Comparison of ENCODE assay signal across 8 cellular contexts in the genomic region with DNA sequence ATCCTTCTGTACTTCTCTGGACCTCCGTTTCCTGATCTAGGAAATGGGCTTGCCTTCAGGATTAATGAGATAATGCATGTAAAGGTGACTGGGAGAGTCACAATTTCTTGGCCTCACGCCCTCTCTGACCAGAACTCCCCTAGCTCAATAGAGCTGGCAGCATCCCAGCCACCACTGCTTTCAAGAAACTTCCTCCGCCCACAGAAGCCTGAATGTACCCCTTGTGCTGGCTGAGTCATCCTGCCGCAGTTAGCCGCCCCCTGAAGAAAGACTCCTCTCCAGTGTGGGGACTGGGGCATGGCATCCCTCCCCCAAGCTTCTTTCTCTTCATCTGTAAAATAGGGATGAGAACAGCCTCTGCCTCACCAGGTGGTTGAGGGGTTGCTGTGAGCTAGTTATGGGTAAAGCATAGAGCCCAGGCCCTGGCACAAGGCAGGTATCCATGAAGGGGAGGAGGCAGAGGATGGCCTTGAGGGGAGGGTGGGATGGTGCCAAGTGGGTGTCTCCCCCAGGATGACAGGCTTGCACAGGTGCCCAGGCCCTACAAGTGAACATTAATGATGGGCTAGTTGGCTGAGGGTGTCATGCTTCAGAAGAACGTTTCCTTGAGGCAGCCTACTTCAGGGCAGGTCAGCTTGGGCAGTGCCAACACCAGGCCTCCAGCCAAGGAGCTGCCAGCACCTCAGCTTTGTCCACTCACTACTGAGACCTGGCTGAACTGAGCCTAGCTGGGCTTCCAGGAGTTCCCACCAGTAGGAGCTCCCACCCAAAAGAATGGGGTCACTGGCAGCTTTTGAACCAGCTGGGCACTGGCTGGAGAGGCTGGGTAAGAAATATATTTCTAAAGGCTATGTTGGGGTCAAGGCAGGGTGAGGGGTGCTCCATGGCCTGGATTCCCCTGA. TPM values are rescaled to one million over a fixed set of nuclear protein-coding genes. Genes with fewer than 3 reads are reported as not detected.
DNase-seq lines count a peak whose midpoint lies in the region; ATAC-seq, FAIRE-seq and TF ChIP-seq lines count a peak whose summit lies in the region.

No MANE protein-coding gene starts in this region.

- no peak overlapping the region for H3K27ac Mint-ChIP-seq in activated CD4-positive, alpha-beta memory T cell treated with anti-CD3 and anti-CD28 coated beads for 36 hours
- no peak overlapping the region for H3K27ac Mint-ChIP-seq in activated CD4-positive, alpha-beta memory T cell treated with anti-CD3 and anti-CD28 coated beads, Interleukin-2, amount 10 ng/mL, durations not matched to agents 7 days and 5 days

- H3K9ac ChIP-seq in K562 (ENCODE audit: insufficient read depth in 1 of 2, low read depth in 2 of 2, low read length in 2 of 2): peak overlapping the region in 1 of 2 experiments; percentile 84; a peak in 2 of 4 replicates

- peak overlapping the region; percentile 74 for H3K4me2 ChIP-seq in K562 (ENCODE audit: insufficient read depth, low read length)

- no peak for TF ChIP-seq RAD21 in K562 (CRISPR knock-in tag; conservative IDR thresholded peaks at IDR 0.05 in 1 of 2, IDR thresholded peaks at IDR 0.05 in 1 of 2)

- CTCF ChIA-PET in activated CD4-positive, alpha-beta memory T cell treated with anti-CD3 and anti-CD28 coated beads for 36 hours (lab: Charles Lee): interaction anchor here (0.6 to 2.6 kb wide), 4 partner anchors 12 to 205 kb away, joined by 3 to 16 read pairs (median 4); no protein-coding TSS in a partner anchor
- CTCF ChIA-PET in activated CD4-positive, alpha-beta memory T cell treated with anti-CD3 and anti-CD28 coated beads, Interleukin-2, amount 10 ng/mL, durations not matched to agents 7 days and 5 days (lab: Charles Lee): interaction anchor here (0.5 to 1.0 kb wide), 5 partner anchors 23 to 593 kb away, joined by 3 to 7 read pairs (median 4); no protein-coding TSS in a partner anchor
- CTCF ChIA-PET in K562 (lab: Yijun Ruan, JAX; ENCODE audit: low intra/inter-chr PET ratio): no interaction called here

- no peak overlapping the region for H3K4me3 ChIP-seq in NB4 (ENCODE audit: low read depth, low read length)
- H3K4me3 ChIP-seq in K562: no peak overlapping the region

- peaks cover 15% of the 10 kb centered on the region for H3K4me1 Mint-ChIP-seq in activated CD4-positive, alpha-beta memory T cell treated with anti-CD3 and anti-CD28 coated beads for 36 hours (ENCODE audit: low read depth)
- peaks cover 5% of the 10 kb centered on the region for H3K4me1 Mint-ChIP-seq in activated CD4-positive, alpha-beta memory T cell treated with anti-CD3 and anti-CD28 coated beads, Interleukin-2, amount 10 ng/mL, durations not matched to agents 7 days and 5 days

- peaks cover 45 to 63% of the 10 kb centered on the region in 2 experiments for H3K4me1 ChIP-seq in K562 (replicated peaks in 1 of 2; ENCODE audit: control insufficient read depth in 2 of 2, insufficient read depth in 2 of 2, low read length in 2 of 2)

- POLR2A ChIA-PET in activated CD4-positive, alpha-beta memory T cell treated with anti-CD3 and anti-CD28 coated beads for 36 hours (lab: Charles Lee): no interaction called here
- POLR2A ChIA-PET in activated CD4-positive, alpha-beta memory T cell treated with anti-CD3 and anti-CD28 coated beads, Interleukin-2, amount 10 ng/mL, durations not matched to agents 7 days and 5 days (lab: Charles Lee): interaction anchor here (1.0 kb wide), 1 partner anchor 23 kb away, joined by 3 read pairs; no protein-coding TSS in a partner anchor
- POLR2A ChIA-PET in K562 (lab: Yijun Ruan, JAX): interaction anchor here (0.6 to 1.7 kb wide), 5 partner anchors 12 to 245 kb away, joined by 3 to 5 read pairs (median 3); no protein-coding TSS in a partner anchor

- peak; percentile 57 for DNase-seq in activated CD4-positive, alpha-beta memory T cell treated with anti-CD3 and anti-CD28 coated beads for 36 hours
- DNase-seq in activated CD4-positive, alpha-beta memory T cell treated with anti-CD3 and anti-CD28 coated beads, Interleukin-2, amount 10 ng/mL, durations not matched to agents 7 days and 5 days: no peak
- peak; percentile 73 for DNase-seq in NB4 (ENCODE audit: low read depth)
- peak; percentile 54 to 86 (median 60) for DNase-seq in K562 (ENCODE audit: extremely low read depth in 1 of 4, low spot score in 3 of 4)
- DNase-seq in medulla oblongata (ENCODE audit: extremely low spot score): peak; percentile 75
- DNase-seq in stimulated activated naive CD8-positive, alpha-beta T cell treated with anti-CD3 and anti-CD28 coated beads, Interleukin-15, Interleukin-2, amounts not matched to agents 100 U/mL and 50 U/mL, for 24 hours: peak; percentile 78
- no peak for DNase-seq in DMS153 (lab: John Stamatoyannopoulos, UW)

- H3K9me1 ChIP-seq in K562 (ENCODE audit: control insufficient read depth, insufficient read depth, low read length): no peaks in the 10 kb centered on the region

- TF ChIP-seq CTCF in NB4 (IDR thresholded peaks at IDR 0.05; ENCODE audit: low read depth, low read length): no peak
- TF ChIP-seq CTCF in K562 (IDR thresholded peaks at IDR 0.05 in 2 of 3, conservative IDR thresholded peaks at IDR 0.05 in 1 of 3; ENCODE audit: insufficient read depth in 2 of 3, low read depth in 1 of 3, low read length in 3 of 3): no peak

- WGBS in K562 (ENCODE audit: insufficient coverage, low coverage, missing lambda C conversion rate): 18% methylated on average over 6 of the region's 6 CpGs

- H3K79me2 ChIP-seq in K562 (ENCODE audit: control insufficient read depth, insufficient read depth, low read length): peaks cover 36% of the 10 kb centered on the region

- H3K9me3 Mint-ChIP-seq in activated CD4-positive, alpha-beta memory T cell treated with anti-CD3 and anti-CD28 coated beads for 36 hours: no peaks in the 10 kb centered on the region
- no peaks in the 10 kb centered on the region for H3K9me3 Mint-ChIP-seq in activated CD4-positive, alpha-beta memory T cell treated with anti-CD3 and anti-CD28 coated beads, Interleukin-2, amount 10 ng/mL, durations not matched to agents 7 days and 5 days

- FAIRE-seq in K562 (lab: Jason Lieb, UNC): peak; percentile 91

- H3K36me3 ChIP-seq in K562 (ENCODE audit: control insufficient read depth, insufficient read depth, low read length): peaks cover 19% of the 10 kb centered on the region; the same call in 2 of the 3 replicates

- ATAC-seq in K562 (no peak), GM19035 (IDR thresholded peaks at IDR 0.05; ENCODE audit: unreplicated experiment) (no peak)
- ATAC-seq in stimulated activated naive CD8-positive, alpha-beta T cell treated with anti-CD3 and anti-CD28 coated beads, Interleukin-15, Interleukin-2, amounts not matched to agents 100 U/mL and 50 U/mL, for 24 hours: peak; percentile 60

- intact Hi-C loops in activated CD4-positive, alpha-beta memory T cell treated with anti-CD3 and anti-CD28 coated beads for 36 hours (cut with micrococcal nuclease): loop anchor here (1.0 kb wide), 1 partner anchor 34 kb away; no protein-coding TSS in a partner anchor
- intact Hi-C loops in K562 (cut with micrococcal nuclease): loop anchor here (1.0 kb wide), 1 partner anchor 23 kb away; no protein-coding TSS in a partner anchor

- peaks cover 13% of the 10 kb centered on the region for H3K27me3 Mint-ChIP-seq in activated CD4-positive, alpha-beta memory T cell treated with anti-CD3 and anti-CD28 coated beads for 36 hours
- peaks cover 14% of the 10 kb centered on the region for H3K27me3 Mint-ChIP-seq in activated CD4-positive, alpha-beta memory T cell treated with anti-CD3 and anti-CD28 coated beads, Interleukin-2, amount 10 ng/mL, durations not matched to agents 7 days and 5 days

- H3K27ac ChIP-seq in K562 (ENCODE audit: extremely low read depth, low read depth, low read length): peak overlapping the region; percentile 74; the same call in 2 of the 3 replicates

- no peaks in the 10 kb centered on the region for H3K27me3 ChIP-seq in K562 (ENCODE audit: control insufficient read depth in 2 of 2, insufficient read depth in 2 of 2, low read length in 2 of 2)

- no TSS peak for BruUV-seq in K562 (replicated peaks; lab: Mats Ljungman, UMichigan)

- in situ Hi-C loops in K562 (cut with MboI): no loop called here

- TF ChIP-seq POLR2A in NB4 (IDR thresholded peaks at IDR 0.05; ENCODE audit: extremely low read depth, insufficient read length) (no peak), K562 (conservative IDR thresholded peaks at IDR 0.05) (no peak)

- no peak overlapping the region for H3K4me3 Mint-ChIP-seq in activated CD4-positive, alpha-beta memory T cell treated with anti-CD3 and anti-CD28 coated beads for 36 hours
- H3K4me3 Mint-ChIP-seq in activated CD4-positive, alpha-beta memory T cell treated with anti-CD3 and anti-CD28 coated beads, Interleukin-2, amount 10 ng/mL, durations not matched to agents 7 days and 5 days: no peak overlapping the region

- no peaks in the 10 kb centered on the region for H3K36me3 Mint-ChIP-seq in activated CD4-positive, alpha-beta memory T cell treated with anti-CD3 and anti-CD28 coated beads for 36 hours
- no peaks in the 10 kb centered on the region for H3K36me3 Mint-ChIP-seq in activated CD4-positive, alpha-beta memory T cell treated with anti-CD3 and anti-CD28 coated beads, Interleukin-2, amount 10 ng/mL, durations not matched to agents 7 days and 5 days (ENCODE audit: low read depth)

- H2AFZ ChIP-seq in K562 (ENCODE audit: low read depth, low read length): no peak overlapping the region

- H3K9me3 ChIP-seq in K562 (replicated peaks; ENCODE audit: control insufficient read depth, insufficient read depth, low read depth, low read length): no peaks in the 10 kb centered on the region; the same call in 1 of the 2 replicates

- H4K20me1 ChIP-seq in K562 (replicated peaks; ENCODE audit: control insufficient read depth, insufficient read depth, low read length): 0 out of 2 replicates have a peak, but pooled peaks cover 4% of the 10 kb centered on the region

- TF ChIP-seq EP300 in K562 (IDR thresholded peaks at IDR 0.05; ENCODE audit: low read length): peak; percentile 33; the same call in 1 of the 2 replicates

RNA-seq across cellular contexts. Expression of gene PDLIM4, which starts 3.5 kb away (rescaled TPM):
- total RNA-seq in activated CD4-positive, alpha-beta memory T cell treated with anti-CD3 and anti-CD28 coated beads for 36 hours: not detected
- total RNA-seq in activated CD4-positive, alpha-beta memory T cell treated with anti-CD3 and anti-CD28 coated beads, Interleukin-2, amount 10 ng/mL, durations not matched to agents 7 days and 5 days: not detected
- total RNA-seq in K562 (2011; cell fraction: chromatin; rRNA removed; ENCODE audit: low replicate concordance): 15.3 and 55.6 TPM in 2 replicates
- total RNA-seq in K562 (2011; cell fraction: nucleolus; rRNA removed): 40.3 and 43.7 TPM in 2 replicates
- total RNA-seq in K562 (2011; cell fraction: nucleoplasm; rRNA removed): 22.2 and 23.8 TPM in 2 replicates
- total RNA-seq in K562 (2014; rRNA removed) (13.1 and 22.8 TPM in 2 replicates), K562 (2014; rRNA removed; fragmentation: Illumina TruSeq; extraction: Trizol) (3.5 and 4.5 TPM in 2 replicates), K562 (2015; rRNA removed; fragmentation: Illumina TruSeq; extraction: Trizol) (12.1 and 12.3 TPM in 2 replicates), K562 (2021) (31.5 and 32.8 TPM in 2 replicates)
- polyA plus RNA-seq in K562 (2011; rRNA removed) (13.6 and 17.2 TPM in 2 replicates), K562 (2014; fragmentation: Illumina TruSeq; extraction: Trizol) (28.9 and 44.6 TPM in 2 replicates), K562 (2014; fragmentation: Nextera tagmentation; extraction: Ambion mirVana) (under 1 TPM; 0.28 to 0.73 TPM), K562 (2014; rRNA removed) (14.0 and 21.3 TPM in 2 replicates)
- polyA plus RNA-seq in K562 (2011; cell fraction: cytosol; rRNA removed): 29.6 and 178 TPM in 2 replicates
- 34.4 and 101 TPM in 2 replicates for polyA plus RNA-seq in K562 (2011; cell fraction: nucleus; rRNA removed)
- polyA plus RNA-seq in K562 (2012): 25.0 and 31.0 TPM in 2 replicates
- 3.7 and 7.8 TPM in 2 replicates for polyA minus RNA-seq in K562 (2011; rRNA and poly(A)+ RNA removed)
- 29.4 and 30.8 TPM in 2 replicates for polyA minus RNA-seq in K562 (2011; cell fraction: cytosol; rRNA and poly(A)+ RNA removed)
- polyA minus RNA-seq in K562 (2011; cell fraction: nucleus; rRNA and poly(A)+ RNA removed): 19.0 and 26.5 TPM in 2 replicates

RNA-seq across cellular contexts. Expression of gene SLC22A4, which starts 33.2 kb away (rescaled TPM):
- total RNA-seq in activated CD4-positive, alpha-beta memory T cell treated with anti-CD3 and anti-CD28 coated beads for 36 hours: 1 to 10 TPM; 1.3 to 1.5 TPM
- total RNA-seq in activated CD4-positive, alpha-beta memory T cell treated with anti-CD3 and anti-CD28 coated beads, Interleukin-2, amount 10 ng/mL, durations not matched to agents 7 days and 5 days: under 1 TPM; 0.10 to 0.28 TPM
- total RNA-seq in K562 (2011; cell fraction: chromatin; rRNA removed; ENCODE audit: low replicate concordance): 10.8 and 13.1 TPM in 2 replicates
- total RNA-seq in K562 (2011; cell fraction: nucleolus; rRNA removed): 15.8 and 21.3 TPM in 2 replicates
- total RNA-seq in K562 (2011; cell fraction: nucleoplasm; rRNA removed): 10.2 and 12.6 TPM in 2 replicates
- total RNA-seq in K562 (2014; rRNA removed): 6.5 and 7.9 TPM in 2 replicates
- 5.7 and 6.2 TPM in 2 replicates for total RNA-seq in K562 (2014; rRNA removed; fragmentation: Illumina TruSeq; extraction: Trizol)
- 4.5 and 4.8 TPM in 2 replicates for total RNA-seq in K562 (2015; rRNA removed; fragmentation: Illumina TruSeq; extraction: Trizol)
- 7.6 and 9.6 TPM in 2 replicates for total RNA-seq in K562 (2021)
- 5.2 and 9.5 TPM in 2 replicates for polyA plus RNA-seq in K562 (2011; rRNA removed)
- 3.8 and 8.4 TPM in 2 replicates for polyA plus RNA-seq in K562 (2011; cell fraction: cytosol; rRNA removed)
- polyA plus RNA-seq in K562 (2011; cell fraction: nucleus; rRNA removed): 9.1 and 22.6 TPM in 2 replicates
- 1.1 and 2.8 TPM in 2 replicates for polyA plus RNA-seq in K562 (2012)
- 5.8 and 6.1 TPM in 2 replicates for polyA plus RNA-seq in K562 (2014; fragmentation: Illumina TruSeq; extraction: Trizol)
- polyA plus RNA-seq in K562 (2014; fragmentation: Nextera tagmentation; extraction: Ambion mirVana): 1 to 10 TPM; 2.7 to 2.9 TPM
- polyA plus RNA-seq in K562 (2014; rRNA removed): 6.0 and 7.0 TPM in 2 replicates
- 4.2 and 9.2 TPM in 2 replicates for polyA minus RNA-seq in K562 (2011; rRNA and poly(A)+ RNA removed)
- polyA minus RNA-seq in K562 (2011; cell fraction: cytosol; rRNA and poly(A)+ RNA removed): 4.4 and 7.5 TPM in 2 replicates
- polyA minus RNA-seq in K562 (2011; cell fraction: nucleus; rRNA and poly(A)+ RNA removed): 7.0 and 13.3 TPM in 2 replicates

RNA-seq across cellular contexts. Expression of gene P4HA2, which starts 33.3 kb away (rescaled TPM):
- 1 to 10 TPM; 6.0 to 6.1 TPM for total RNA-seq in activated CD4-positive, alpha-beta memory T cell treated with anti-CD3 and anti-CD28 coated beads for 36 hours
- 10 to 100 TPM in 1 of 2 experiments, 1 to 10 TPM in 1; 9.7 to 10.5 TPM for total RNA-seq in activated CD4-positive, alpha-beta memory T cell treated with anti-CD3 and anti-CD28 coated beads, Interleukin-2, amount 10 ng/mL, durations not matched to agents 7 days and 5 days
- 85.5 and 109 TPM in 2 replicates for total RNA-seq in K562 (2011; cell fraction: chromatin; rRNA removed; ENCODE audit: low replicate concordance)
- total RNA-seq in K562 (2011; cell fraction: nucleolus; rRNA removed): 93.4 and 102 TPM in 2 replicates
- total RNA-seq in K562 (2011; cell fraction: nucleoplasm; rRNA removed): 98.7 and 106 TPM in 2 replicates
- 11.9 and 12.1 TPM in 2 replicates for total RNA-seq in K562 (2014; rRNA removed)
- 11.6 and 12.7 TPM in 2 replicates for total RNA-seq in K562 (2014; rRNA removed; fragmentation: Illumina TruSeq; extraction: Trizol)
- total RNA-seq in K562 (2015; rRNA removed; fragmentation: Illumina TruSeq; extraction: Trizol): 11.2 and 11.4 TPM in 2 replicates
- total RNA-seq in K562 (2021): 14.2 and 14.3 TPM in 2 replicates
- polyA plus RNA-seq in K562 (2011; rRNA removed): 50.0 and 59.7 TPM in 2 replicates
- polyA plus RNA-seq in K562 (2011; cell fraction: cytosol; rRNA removed): 34.9 and 51.8 TPM in 2 replicates
- polyA plus RNA-seq in K562 (2011; cell fraction: nucleus; rRNA removed): 59.8 and 76.7 TPM in 2 replicates
- polyA plus RNA-seq in K562 (2012): 20.8 and 31.5 TPM in 2 replicates
- 10.7 and 12.5 TPM in 2 replicates for polyA plus RNA-seq in K562 (2014; fragmentation: Illumina TruSeq; extraction: Trizol)
- polyA plus RNA-seq in K562 (2014; fragmentation: Nextera tagmentation; extraction: Ambion mirVana): 10 to 100 TPM; 17.9 to 29.2 TPM
- 9.6 and 10.7 TPM in 2 replicates for polyA plus RNA-seq in K562 (2014; rRNA removed)
- 50.0 and 59.9 TPM in 2 replicates for polyA minus RNA-seq in K562 (2011; rRNA and poly(A)+ RNA removed)
- polyA minus RNA-seq in K562 (2011; cell fraction: cytosol; rRNA and poly(A)+ RNA removed): 21.2 and 21.5 TPM in 2 replicates
- polyA minus RNA-seq in K562 (2011; cell fraction: nucleus; rRNA and poly(A)+ RNA removed): 18.2 and 27.4 TPM in 2 replicates

Comparison
In these comparisons a context has a peak if more than half of its experiments do, and no peak if none do; other contexts are left out.
1. DNase-seq: peak in activated CD4-positive, alpha-beta memory T cell treated with anti-CD3 and anti-CD28 coated beads for 36 hours (single experiment), NB4 (single experiment), K562 (4 of 4), medulla oblongata (single experiment) and stimulated activated naive CD8-positive, alpha-beta T cell treated with anti-CD3 and anti-CD28 coated beads, Interleukin-15, Interleukin-2, amounts not matched to agents 100 U/mL and 50 U/mL, for 24 hours (single experiment); none in activated CD4-positive, alpha-beta memory T cell treated with anti-CD3 and anti-CD28 coated beads, Interleukin-2, amount 10 ng/mL, durations not matched to agents 7 days and 5 days (single experiment) and DMS153 (single experiment).